21 cellular contexts compared by ENCODE assay signal in genomic region chrX:50471390-50471789, GRCh38. TPM values are rescaled to one million over a fixed set of nuclear protein-coding genes. Genes with fewer than 3 reads are reported as not detected.
DNase-seq lines count a peak whose midpoint lies in the region; ATAC-seq and TF ChIP-seq lines count a peak whose summit lies in the region.
"Had no signal": no experiment of that assay in that cellular context is flagged by ENCODE, and none has a peak within 500 bp of the region (broad histone marks: within the 10 kb centered on the region; RNA-seq: fewer than 3 reads in every experiment).

No MANE protein-coding gene starts in this region.

- no peaks in the 10 kb centered on the region for H3K9me2 ChIP-seq in hepatocyte (replicated peaks; ENCODE audit: insufficient read depth)

- peaks cover 23% of the 10 kb centered on the region for H3K23me2 ChIP-seq in H9 (ENCODE audit: insufficient read length, low read depth, low read length, poor library complexity, severe bottlenecking)

- ATAC-seq in HG02623 (IDR thresholded peaks at IDR 0.05; ENCODE audit: unreplicated experiment) = no peak
- ATAC-seq: activated naive CD4-positive, alpha-beta T cell treated with anti-CD3 and anti-CD28 coated beads, Interleukin-2, amount 50 U/mL, for 72 hours; heart left ventricle; psoas muscle had no signal

- H3K56ac ChIP-seq in H9 (ENCODE audit: insufficient read length, low read depth, low read length) = no peak overlapping the region

- H3K27ac ChIP-seq in H9 (ENCODE audit: insufficient read length, low read depth, low read length) = no peak overlapping the region
- H3K27ac ChIP-seq in hepatocyte = no peak overlapping the region
- H3K27ac ChIP-seq: esophagus squamous epithelium, heart left ventricle, left lung, psoas muscle, RWPE1, vagina had no signal

- no peak overlapping the region for H2BK15ac ChIP-seq in H9 (ENCODE audit: low read depth, low read length)

- no peak overlapping the region for H4K8ac ChIP-seq in H9 (replicated peaks; ENCODE audit: insufficient read length, low read depth, low read length)

- no peak overlapping the region for H2BK120ac ChIP-seq in H9 (ENCODE audit: low read depth, low read length, poor library complexity, severe bottlenecking)

- H3K4me3 Mint-ChIP-seq in H9 = peak overlapping the region; percentile 65 to 91
- H3K4me3 Mint-ChIP-seq in nephron progenitor cell = peak overlapping the region; percentile 78
- H3K4me3 Mint-ChIP-seq: T-helper 1 cell treated with Interleukin-12 subunit alpha and Interleukin-12 subunit beta and Interleukin-4 antibody, amounts not matched to agents 30 μg/mL and 1 μg/mL, for 36 hours had no signal

- no peak overlapping the region for H3T11ph ChIP-seq in H9 (ENCODE audit: low read length)

- no peak overlapping the region for H2AK5ac ChIP-seq in H9 (ENCODE audit: insufficient read length, low read length)

- peaks cover 53 to 57% of the 10 kb centered on the region in 2 experiments for H3K9me3 Mint-ChIP-seq in H9
- H3K9me3 Mint-ChIP-seq in nephron progenitor cell = peaks cover 36% of the 10 kb centered on the region
- H3K9me3 Mint-ChIP-seq: activated naive CD4-positive, alpha-beta T cell treated with anti-CD3 and anti-CD28 coated beads, Interleukin-2, amount 50 U/mL, for 72 hours; T-helper 1 cell treated with Interleukin-12 subunit alpha and Interleukin-12 subunit beta and Interleukin-4 antibody, amounts not matched to agents 30 μg/mL and 1 μg/mL, for 36 hours had no signal

- H2BK20ac ChIP-seq in H9 (ENCODE audit: low read depth, low read length, poor library complexity, severe bottlenecking) = no peak overlapping the region

- no peaks in the 10 kb centered on the region for H3K79me1 ChIP-seq in H9 (ENCODE audit: insufficient read depth, low read depth, low read length, poor library complexity, severe bottlenecking)

- no peak overlapping the region for H2BK12ac ChIP-seq in H9 (ENCODE audit: insufficient read length, low read depth, low read length)

- no peak overlapping the region for H3K27ac Mint-ChIP-seq in H9
- H3K27ac Mint-ChIP-seq in nephron progenitor cell = no peak overlapping the region
- H3K27ac Mint-ChIP-seq: activated naive CD4-positive, alpha-beta T cell treated with anti-CD3 and anti-CD28 coated beads, Interleukin-2, amount 50 U/mL, for 72 hours; CD4-positive, CD25-positive, alpha-beta regulatory T cell; T-helper 1 cell treated with Interleukin-12 subunit alpha and Interleukin-12 subunit beta and Interleukin-4 antibody, amounts not matched to agents 30 μg/mL and 1 μg/mL, for 36 hours had no signal

- DNase-seq in NCI-H748 (lab: John Stamatoyannopoulos, UW; ENCODE audit: unreplicated experiment) = peak; percentile 33
- DNase-seq in NCI-H748 treated with DMSO at 0.1 percent for 48 hours (lab: John Stamatoyannopoulos, UW) = no peak
- peak; percentile 30 for DNase-seq in H9
- peak; percentile 8 for DNase-seq in hepatocyte (ENCODE audit: low spot score)
- peak; percentile 28 for DNase-seq in nephron progenitor cell
- no peak for DNase-seq in DMS79 treated with DMSO at 0.1 percent for 48 hours (lab: John Stamatoyannopoulos, UW)
- DNase-seq in stimulated activated naive CD4-positive, alpha-beta T cell treated with Interleukin-2 at 50 U/mL for 16 hours (lab: John Stamatoyannopoulos, UW) = no peak
- DNase-seq: ACHN; activated CD4-positive, CD25-positive, alpha-beta regulatory T cell; CD4-positive, CD25-positive, alpha-beta regulatory T cell; esophagus squamous epithelium; heart left ventricle; psoas muscle had no signal

- H4K91ac ChIP-seq in H9 (ENCODE audit: insufficient read length, low read depth, low read length) = no peak overlapping the region

- no peaks in the 10 kb centered on the region for H3K36me3 ChIP-seq in hepatocyte (replicated peaks; ENCODE audit: insufficient read depth, low read depth)
- H3K36me3 ChIP-seq: esophagus squamous epithelium, heart left ventricle, left lung, vagina had no signal

- no peak overlapping the region for H2BK5ac ChIP-seq in H9 (ENCODE audit: insufficient read length, low read length)

- H3K18ac ChIP-seq in H9 (ENCODE audit: insufficient read length, low read depth, low read length) = no peak overlapping the region

- no peak overlapping the region for H3K9ac ChIP-seq in H9 (ENCODE audit: extremely low read depth, insufficient read length, low read length)

- H4K20me1 ChIP-seq in H9 (ENCODE audit: control insufficient read depth, insufficient read depth, insufficient read length) = no peaks in the 10 kb centered on the region
- H4K20me1 ChIP-seq in hepatocyte (ENCODE audit: insufficient read depth, poor library complexity, severe bottlenecking) = no peaks in the 10 kb centered on the region

- peaks cover 0 to 11% (median 0%) of the 10 kb centered on the region in 3 experiments; a peak in 5 of 7 replicates for H3K36me3 Mint-ChIP-seq in H9 (ENCODE audit: insufficient read depth in 1 of 3, low read depth in 3 of 3)
- no peaks in the 10 kb centered on the region for H3K36me3 Mint-ChIP-seq in nephron progenitor cell (ENCODE audit: low read depth)
- H3K36me3 Mint-ChIP-seq: CD4-positive, CD25-positive, alpha-beta regulatory T cell had no signal

- H2AFZ ChIP-seq in H9 (ENCODE audit: low read length) = no peak overlapping the region
- no peak overlapping the region for H2AFZ ChIP-seq in hepatocyte

- peaks cover 26% of the 10 kb centered on the region for H3K27me3 ChIP-seq in H9 (ENCODE audit: insufficient read depth, low read length)
- peaks cover 69% of the 10 kb centered on the region for H3K27me3 ChIP-seq in hepatocyte
- H3K27me3 ChIP-seq: vagina had no signal

- H3K27me3 Mint-ChIP-seq in H9 (ENCODE audit: low read depth) = peaks cover 87% of the 10 kb centered on the region
- peaks cover 83% of the 10 kb centered on the region for H3K27me3 Mint-ChIP-seq in nephron progenitor cell (ENCODE audit: low read depth, poor library complexity)

- no peak overlapping the region for H3K23ac ChIP-seq in H9 (ENCODE audit: insufficient read length, low read depth, low read length)

- no peaks in the 10 kb centered on the region for H3K9me3 ChIP-seq in H9 (ENCODE audit: control insufficient read depth, low read depth, low read length)
- no peaks in the 10 kb centered on the region for H3K9me3 ChIP-seq in hepatocyte (ENCODE audit: low read depth)
- H3K9me3 ChIP-seq: esophagus squamous epithelium, heart left ventricle, left lung, psoas muscle, vagina had no signal

- H4K5ac ChIP-seq in H9 (ENCODE audit: insufficient read length, low read depth, low read length) = no peak overlapping the region

- H3K14ac ChIP-seq in H9 (ENCODE audit: insufficient read depth, low read length) = no peak overlapping the region

- TF ChIP-seq CTCF in H9 (conservative IDR thresholded peaks at IDR 0.05) (no peak), hepatocyte (IDR thresholded peaks at IDR 0.05; ENCODE audit: poor library complexity) (no peak), nephron progenitor cell (IDR thresholded peaks at IDR 0.05) (no peak)

- H3K4me1 ChIP-seq in H9 (ENCODE audit: insufficient read depth, low read length) (peaks cover 10% of the 10 kb centered on the region; the same call in 1 of the 2 replicates), hepatocyte (ENCODE audit: insufficient read depth) (no peaks in the 10 kb centered on the region)
- H3K4me1 ChIP-seq: left lung, psoas muscle, vagina had no signal

- no peak overlapping the region for H3K4me3 ChIP-seq in hepatocyte
- H3K4me3 ChIP-seq: left lung had no signal

- no peak overlapping the region for H3K4ac ChIP-seq in H9 (ENCODE audit: low read depth, low read length)

- no peaks in the 10 kb centered on the region for H3K79me2 ChIP-seq in H9 (ENCODE audit: insufficient read depth, low read length)
- H3K79me2 ChIP-seq in hepatocyte = no peaks in the 10 kb centered on the region

- no CpG with 5 or more reads among the region's 23 CpGs for WGBS in H9 (ENCODE audit: extremely low coverage, insufficient read length, low lambda C conversion rate)
- 29% methylated on average over 19 of the region's 23 CpGs for WGBS in hepatocyte (ENCODE audit: low lambda C conversion rate, missing lambda C conversion rate)

- peak overlapping the region; percentile 99 for H3K4me2 ChIP-seq in H9 (ENCODE audit: insufficient read depth, insufficient read length, low read length)
- H3K4me2 ChIP-seq in hepatocyte = peak overlapping the region; percentile 81

- H3K4me1 Mint-ChIP-seq in H9 = peaks cover 17 to 23% of the 10 kb centered on the region in 2 experiments
- peaks cover 21% of the 10 kb centered on the region for H3K4me1 Mint-ChIP-seq in nephron progenitor cell

RNA-seq across cellular contexts. Expression of gene DGKK, which starts 0.8 kb away (rescaled TPM):
- total RNA-seq in H9 (2021) (1.4 and 1.6 TPM in 2 replicates), hepatocyte (0.36 and 0.40 TPM in 2 replicates)
- not detected in 2 replicates for polyA plus RNA-seq in hepatocyte
- total RNA-seq: activated CD8-positive, alpha-beta memory T cell treated with anti-CD3 and anti-CD28 coated beads for 36 hours; activated naive CD4-positive, alpha-beta T cell treated with anti-CD3 and anti-CD28 coated beads, Interleukin-2, amount 50 U/mL, for 72 hours; CD4-positive, CD25-positive, alpha-beta regulatory T cell; dermis microvascular lymphatic vessel endothelial cell; esophagus squamous epithelium; heart left ventricle; psoas muscle had no signal
- polyA plus RNA-seq: CD4-positive, CD25-positive, alpha-beta regulatory T cell; heart left ventricle had no signal

Comparison
In these comparisons a context has a peak if more than half of its experiments do, and no peak if none do; other contexts are left out.
1. DNase-seq: peak in NCI-H748 (single experiment), H9 (single experiment), hepatocyte (single experiment) and nephron progenitor cell (single experiment); none in NCI-H748 treated with DMSO at 0.1 percent for 48 hours (single experiment), DMS79 treated with DMSO at 0.1 percent for 48 hours (single experiment) and stimulated activated naive CD4-positive, alpha-beta T cell treated with Interleukin-2 at 50 U/mL for 16 hours (single experiment).